ENCODE assay signal across 1 cellular context in genomic region chr19:48879025-48879572, GRCh38.
TF ChIP-seq lines count a peak whose summit lies in the region.

No MANE protein-coding gene starts in this region.

TF ChIP-seq in GM23338, 12 proteins besides CTCF, POLR2A, EP300 and RAD21 (continued from another document):
- no peak for TF ChIP-seq ZNF462 (CRISPR knock-in tag; IDR thresholded peaks at IDR 0.05)
- no peak for TF ChIP-seq REST (IDR thresholded peaks at IDR 0.05; ENCODE audit: unreplicated experiment)
TF ChIP-seq in GM23338: peak in this region for 0.
